ENCODE assay signal across 1 cellular context in genomic region chr7:132472463-132473120, GRCh38.
TF ChIP-seq lines count a peak whose summit lies in the region.

No MANE protein-coding gene starts in this region.

TF ChIP-seq in HEK293, 187 proteins besides CTCF, POLR2A, EP300 and RAD21 (continued from another document and continues in another):
- no peak for TF ChIP-seq ZBTB49 (tag by site-specific recombination; IDR thresholded peaks at IDR 0.05; ENCODE audit: low read depth)
- peak; percentile 64 for TF ChIP-seq PRDM10 (tag by site-specific recombination; IDR thresholded peaks at IDR 0.05)
- no peak for TF ChIP-seq GFI1B (tag by site-specific recombination; IDR thresholded peaks at IDR 0.05)
- 0 out of 2 replicates have a peak, but pooled peaks have one; percentile 60 for TF ChIP-seq ZNF692 (tag by site-specific recombination; IDR thresholded peaks at IDR 0.05)
- peak; percentile 39; the same call in 1 of the 2 replicates for TF ChIP-seq FEZF1 (tag by site-specific recombination; IDR thresholded peaks at IDR 0.05)
- peak; percentile 92 for TF ChIP-seq ZBTB21 (tag by site-specific recombination; IDR thresholded peaks at IDR 0.05)
- no peak for TF ChIP-seq YY2 (tag by site-specific recombination; IDR thresholded peaks at IDR 0.05)
- no peak for TF ChIP-seq ZNF645 (tag by site-specific recombination; IDR thresholded peaks at IDR 0.05)
- no peak for TF ChIP-seq KLF8 (tag by site-specific recombination; IDR thresholded peaks at IDR 0.05)
- TF ChIP-seq ZNF26 (tag by site-specific recombination; IDR thresholded peaks at IDR 0.05) = no peak
- TF ChIP-seq ZNF398 (tag by site-specific recombination; IDR thresholded peaks at IDR 0.05) = no peak
- no peak for TF ChIP-seq ZNF488 (tag by site-specific recombination; IDR thresholded peaks at IDR 0.05)
- no peak for TF ChIP-seq SCRT1 (tag by site-specific recombination; IDR thresholded peaks at IDR 0.05; ENCODE audit: borderline replicate concordance)
- TF ChIP-seq EGR2 (tag by site-specific recombination; IDR thresholded peaks at IDR 0.05; ENCODE audit: low read depth) = no peak
- TF ChIP-seq SETDB1 (IDR thresholded peaks at IDR 0.05; ENCODE audit: insufficient read length, low read length) = no peak
- TF ChIP-seq ZNF629 (tag by site-specific recombination; IDR thresholded peaks at IDR 0.05) = peak; percentile 98
- no peak for TF ChIP-seq ZNF704 (tag by site-specific recombination; IDR thresholded peaks at IDR 0.05)
- TF ChIP-seq ZNF830 (tag by site-specific recombination; IDR thresholded peaks at IDR 0.05; ENCODE audit: low read depth) = no peak
- TF ChIP-seq ZFP3 (tag by site-specific recombination; IDR thresholded peaks at IDR 0.05; ENCODE audit: low read depth) = no peak
- TF ChIP-seq ZFHX2 (tag by site-specific recombination; conservative IDR thresholded peaks at IDR 0.05) = no peak
- TF ChIP-seq ZNF791 (tag by site-specific recombination; IDR thresholded peaks at IDR 0.05) = no peak
- peak; percentile 89 for TF ChIP-seq OSR2 (tag by site-specific recombination; IDR thresholded peaks at IDR 0.05)
- TF ChIP-seq ZNF169 (tag by site-specific recombination; IDR thresholded peaks at IDR 0.05) = no peak
- TF ChIP-seq YY1 (tag by site-specific recombination; IDR thresholded peaks at IDR 0.05) = no peak
- TF ChIP-seq ZNF529 (tag by site-specific recombination; IDR thresholded peaks at IDR 0.05; ENCODE audit: insufficient replicate concordance) = no peak
- no peak for TF ChIP-seq HOXD13 (CRISPR knock-in tag; IDR thresholded peaks at IDR 0.05; ENCODE audit: borderline replicate concordance)
- no peak for TF ChIP-seq ZNF202 (tag by site-specific recombination; IDR thresholded peaks at IDR 0.05; ENCODE audit: borderline replicate concordance)
- no peak for TF ChIP-seq ZNF362 (tag by site-specific recombination; IDR thresholded peaks at IDR 0.05)
- TF ChIP-seq GLIS2 (tag by site-specific recombination; IDR thresholded peaks at IDR 0.05) = peak; percentile 93
- TF ChIP-seq ZNF292 (tag by site-specific recombination; IDR thresholded peaks at IDR 0.05; ENCODE audit: borderline replicate concordance, low read depth) = no peak
- no peak for TF ChIP-seq MZF1 (tag by site-specific recombination; IDR thresholded peaks at IDR 0.05; ENCODE audit: borderline replicate concordance)
- no peak for TF ChIP-seq ZNF585B (tag by site-specific recombination; IDR thresholded peaks at IDR 0.05)
- TF ChIP-seq ZNF175 (tag by site-specific recombination; IDR thresholded peaks at IDR 0.05) = no peak
- TF ChIP-seq INSM2 (tag by site-specific recombination; IDR thresholded peaks at IDR 0.05) = 0 out of 2 replicates have a peak, but pooled peaks have one; percentile 23
- no peak for TF ChIP-seq ZSCAN18 (tag by site-specific recombination; IDR thresholded peaks at IDR 0.05)
- TF ChIP-seq ZNF223 (tag by site-specific recombination; IDR thresholded peaks at IDR 0.05) = no peak
- no peak for TF ChIP-seq ZNF658 (tag by site-specific recombination; IDR thresholded peaks at IDR 0.05)
- TF ChIP-seq ZNF548 (tag by site-specific recombination; IDR thresholded peaks at IDR 0.05) = no peak
- no peak for TF ChIP-seq ZNF555 (tag by site-specific recombination; conservative IDR thresholded peaks at IDR 0.05)
- peak; percentile 91 for TF ChIP-seq ZXDB (tag by site-specific recombination; IDR thresholded peaks at IDR 0.05)
- TF ChIP-seq ZNF157 (tag by site-specific recombination; IDR thresholded peaks at IDR 0.05) = no peak
- TF ChIP-seq GLI2 (tag by site-specific recombination; IDR thresholded peaks at IDR 0.05; ENCODE audit: borderline replicate concordance, low read depth) = no peak; the same call in 1 of the 2 replicates
- no peak for TF ChIP-seq ZNF776 (tag by site-specific recombination; IDR thresholded peaks at IDR 0.05; ENCODE audit: borderline replicate concordance)
